Comparison of ENCODE assay signal across 2 cellular contexts in the genomic region with DNA sequence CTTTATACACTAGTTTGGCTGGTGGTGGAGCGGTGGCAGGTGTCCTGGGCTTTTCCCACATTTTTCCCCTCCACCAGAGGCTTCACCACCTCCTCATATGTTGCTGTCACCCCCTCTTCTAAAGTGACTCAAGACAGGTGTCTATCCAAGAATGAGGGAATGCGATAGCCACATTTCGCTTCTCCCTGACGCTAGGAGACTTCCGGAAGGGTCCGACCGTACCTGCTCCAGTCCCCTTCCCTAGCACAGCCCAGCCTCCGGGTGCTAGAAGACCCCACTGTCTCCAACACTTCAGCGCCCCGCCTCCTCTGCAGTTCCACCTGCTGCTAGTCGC.
TF ChIP-seq lines count a peak whose summit lies in the region.

No MANE protein-coding gene starts in this region.

TF ChIP-seq in A549, 52 proteins besides CTCF, POLR2A, EP300 and RAD21:
- TF ChIP-seq EHF (CRISPR knock-in tag; IDR thresholded peaks at IDR 0.05) (no peak), KDM5A (IDR thresholded peaks at IDR 0.05) (0 out of 2 replicates have a peak, but pooled peaks have one; percentile 29), FOSL2 (IDR thresholded peaks at IDR 0.05) (no peak), FOSL2 (CRISPR knock-in tag; IDR thresholded peaks at IDR 0.05) (no peak)

TF ChIP-seq in IMR-90, 13 proteins besides CTCF, POLR2A, EP300 and RAD21:
- no peak for TF ChIP-seq BHLHE40 (IDR thresholded peaks at IDR 0.05; ENCODE audit: low read depth, low read length)
- TF ChIP-seq CHD1 (IDR thresholded peaks at IDR 0.05; ENCODE audit: low read depth, low read length) = no peak
- TF ChIP-seq NFE2L2 (IDR thresholded peaks at IDR 0.05; ENCODE audit: low read depth, low read length) = no peak
- no peak for TF ChIP-seq FOS (IDR thresholded peaks at IDR 0.05; ENCODE audit: low read depth, low read length)
- TF ChIP-seq, protein P1, sequence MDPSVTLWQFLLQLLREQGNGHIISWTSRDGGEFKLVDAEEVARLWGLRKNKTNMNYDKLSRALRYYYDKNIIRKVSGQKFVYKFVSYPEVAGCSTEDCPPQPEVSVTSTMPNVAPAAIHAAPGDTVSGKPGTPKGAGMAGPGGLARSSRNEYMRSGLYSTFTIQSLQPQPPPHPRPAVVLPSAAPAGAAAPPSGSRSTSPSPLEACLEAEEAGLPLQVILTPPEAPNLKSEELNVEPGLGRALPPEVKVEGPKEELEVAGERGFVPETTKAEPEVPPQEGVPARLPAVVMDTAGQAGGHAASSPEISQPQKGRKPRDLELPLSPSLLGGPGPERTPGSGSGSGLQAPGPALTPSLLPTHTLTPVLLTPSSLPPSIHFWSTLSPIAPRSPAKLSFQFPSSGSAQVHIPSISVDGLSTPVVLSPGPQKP (IDR thresholded peaks at IDR 0.05; ENCODE audit: borderline replicate concordance, low read depth, low read length) = no peak
- no peak for TF ChIP-seq CEBPB (IDR thresholded peaks at IDR 0.05; ENCODE audit: low read depth, low read length)
- TF ChIP-seq MAZ (IDR thresholded peaks at IDR 0.05; ENCODE audit: borderline replicate concordance, low read depth, low read length) = no peak
- TF ChIP-seq MXI1 (IDR thresholded peaks at IDR 0.05; ENCODE audit: borderline replicate concordance, low read depth, low read length) = no peak
- TF ChIP-seq MAFK (IDR thresholded peaks at IDR 0.05; ENCODE audit: low read depth, low read length) = no peak
- no peak for TF ChIP-seq RCOR1 (IDR thresholded peaks at IDR 0.05; ENCODE audit: insufficient replicate concordance, low read length)
- TF ChIP-seq SMC3 (IDR thresholded peaks at IDR 0.05; ENCODE audit: low read depth, low read length) = no peak
